1 cellular context compared by ENCODE assay signal in the genomic region with DNA sequence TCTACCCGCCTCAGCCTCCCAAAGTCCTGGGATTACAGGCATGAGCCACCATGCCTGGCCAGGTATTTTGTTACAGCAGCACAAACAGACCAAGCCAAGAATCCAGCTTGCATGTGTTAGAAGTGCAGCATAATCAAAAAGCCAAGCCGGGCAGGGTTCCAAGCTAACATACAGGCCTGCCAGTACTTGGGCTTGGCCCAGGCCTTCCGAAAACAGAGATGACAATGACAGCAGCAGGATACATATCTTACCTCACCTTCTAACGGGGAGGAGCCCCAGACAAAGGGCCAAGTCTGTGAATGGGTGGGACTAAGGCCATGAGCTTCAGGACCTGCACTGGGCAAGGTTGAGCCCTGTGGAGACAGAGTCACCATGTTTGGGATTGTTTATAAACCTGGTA.
TF ChIP-seq lines count a peak whose summit lies in the region.

No MANE protein-coding gene starts in this region.

TF ChIP-seq in GM12891, 5 proteins besides CTCF, POLR2A, EP300 and RAD21:
- TF ChIP-seq POU2F2 (IDR thresholded peaks at IDR 0.05; ENCODE audit: low read depth, low read length) (no peak), PAX5 (IDR thresholded peaks at IDR 0.05; ENCODE audit: insufficient read depth, low read length, severe bottlenecking) (no peak), SPI1 (IDR thresholded peaks at IDR 0.05; ENCODE audit: low read depth, low read length) (no peak), TAF1 (IDR thresholded peaks at IDR 0.05; ENCODE audit: low read depth, low read length) (no peak), POLR2AphosphoS5 (IDR thresholded peaks at IDR 0.05; ENCODE audit: low read depth, low read length) (no peak)
